In the genomic region with DNA sequence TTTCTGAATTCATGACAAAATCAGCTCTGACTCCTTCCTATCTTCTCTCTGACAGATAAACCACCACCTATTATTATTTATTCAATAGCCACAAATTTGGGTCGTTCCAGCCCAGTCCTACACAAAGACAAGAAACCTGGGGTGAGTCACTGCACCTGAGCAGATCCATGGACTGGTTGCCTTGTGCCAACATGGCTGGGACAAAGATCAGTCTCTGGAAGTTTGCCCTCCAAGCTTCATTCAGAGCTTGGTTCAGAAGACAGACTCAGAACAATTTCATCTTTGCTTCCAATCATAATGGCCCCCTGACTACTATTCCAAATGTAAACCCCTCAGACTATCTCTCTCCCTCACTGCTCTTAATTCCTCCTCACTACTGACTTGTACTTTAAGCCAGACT, we compare ENCODE assay signal across 31 cellular contexts.
"Had no signal": no experiment of that assay in that cellular context is flagged by ENCODE, and none has a peak within 500 bp of the region (broad histone marks: within the 10 kb centered on the region; RNA-seq: fewer than 3 reads in every experiment).

No MANE protein-coding gene starts in this region.

- H3K4me1 Mint-ChIP-seq: nephron progenitor cell, neural crest cell had no signal

- FAIRE-seq: pancreas, urothelium cell line had no signal

- H3K27me3 ChIP-seq: pancreas, right atrium auricular region, right lobe of liver, sigmoid colon, suprapubic skin, testis, tibial artery, upper lobe of left lung, vagina had no signal

- H3K27me3 Mint-ChIP-seq: stimulated activated naive CD8-positive, alpha-beta T cell treated with anti-CD3 and anti-CD28 coated beads, Interleukin-15, amount 100 ng/mL, for 72 hours had no signal

- H3K27ac Mint-ChIP-seq: natural killer cell treated with Interleukin-12 subunit alpha and Interleukin-12 subunit beta and Interleukin-15 and Interleukin-18, amount 100 ng/mL, for 72 hours; nephron progenitor cell; stimulated activated memory B cell treated with anti-CD40 and anti-IgM and Interleukin-4, amounts not matched to agents 10 μg/mL and 1 μg/mL and 100 μg/mL, for 72 hours had no signal

- H3K36me3 Mint-ChIP-seq: naive thymus-derived CD8-positive, alpha-beta T cell; natural killer cell treated with Interleukin-12 subunit alpha and Interleukin-12 subunit beta and Interleukin-15 and Interleukin-18, amount 100 ng/mL, for 72 hours; stimulated activated memory B cell treated with anti-CD40 and anti-IgM and Interleukin-4, amounts not matched to agents 10 μg/mL and 1 μg/mL and 100 μg/mL, for 72 hours had no signal

- H3K4me3 Mint-ChIP-seq: naive thymus-derived CD8-positive, alpha-beta T cell; natural killer cell treated with Interleukin-12 subunit alpha and Interleukin-12 subunit beta and Interleukin-15 and Interleukin-18, amount 100 ng/mL, for 72 hours; nephron progenitor cell; neural crest cell; stimulated activated memory B cell treated with anti-CD40 and anti-IgM and Interleukin-4, amounts not matched to agents 10 μg/mL and 1 μg/mL and 100 μg/mL, for 72 hours; stimulated activated naive CD8-positive, alpha-beta T cell treated with anti-CD3 and anti-CD28 coated beads, Interleukin-15, amount 100 ng/mL, for 72 hours had no signal

- ATAC-seq: naive thymus-derived CD8-positive, alpha-beta T cell; natural killer cell treated with Interleukin-12 subunit alpha and Interleukin-12 subunit beta and Interleukin-15 and Interleukin-18, amount 100 ng/mL, for 72 hours; pancreas; stimulated activated memory B cell treated with anti-CD40 and anti-IgM and Interleukin-4, amounts not matched to agents 10 μg/mL and 1 μg/mL and 100 μg/mL, for 72 hours; stimulated activated naive CD8-positive, alpha-beta T cell treated with anti-CD3 and anti-CD28 coated beads, Interleukin-15, amount 100 ng/mL, for 72 hours; stimulated activated naive CD8-positive, alpha-beta T cell treated with anti-CD3 and anti-CD28 coated beads, Interleukin-15, Interleukin-2, amounts not matched to agents 100 U/mL and 50 U/mL, for 24 hours had no signal

- H3K9me3 ChIP-seq: neutrophil, pancreas, prostate gland, right atrium auricular region, right lobe of liver, sigmoid colon, spleen, suprapubic skin, testis, tibial artery, transverse colon, upper lobe of left lung, vagina had no signal

- DNase-seq: naive thymus-derived CD8-positive, alpha-beta T cell; nephron progenitor cell; nucleus accumbens; pancreas; retina; right lobe of liver; sigmoid colon; spleen; stimulated activated CD4-positive, alpha-beta T cell treated with anti-CD3 and anti-CD28 coated beads, Interleukin-12 subunit alpha, Interleukin-12 subunit beta, amount 100 ng/mL, for 4 hours; stimulated activated CD4-positive, alpha-beta T cell treated with anti-CD3 and anti-CD28 coated beads, Interleukin-1b, Interleukin-23, amount 100 ng/mL, for 48 hours; stimulated activated CD4-positive, alpha-beta T cell treated with anti-CD3 and anti-CD28 coated beads, Interleukin-4, amount 100 ng/mL, for 1 hour; stimulated activated CD4-positive, alpha-beta T cell treated with anti-CD3 and anti-CD28 coated beads, Interleukin-4, amount 100 ng/mL, for 4 hours; stimulated activated CD8-positive, alpha-beta memory T cell treated with anti-CD3 and anti-CD28 coated beads, Interleukin-4, amount 100 ng/mL, for 48 hours; stimulated activated naive CD4-positive, alpha-beta T cell; stimulated activated naive CD8-positive, alpha-beta T cell treated with anti-CD3 and anti-CD28 coated beads, Interleukin-15, amount 100 ng/mL, for 72 hours; stimulated activated naive CD8-positive, alpha-beta T cell treated with anti-CD3 and anti-CD28 coated beads, Interleukin-15, Interleukin-2, amounts not matched to agents 100 U/mL and 50 U/mL, for 24 hours; substantia nigra; testis; tibial artery; transverse colon; upper lobe of left lung had no signal

- H3K9me3 Mint-ChIP-seq: naive thymus-derived CD8-positive, alpha-beta T cell; natural killer cell treated with Interleukin-12 subunit alpha and Interleukin-12 subunit beta and Interleukin-15 and Interleukin-18, amount 100 ng/mL, for 72 hours; nephron progenitor cell; stimulated activated memory B cell treated with anti-CD40 and anti-IgM and Interleukin-4, amounts not matched to agents 10 μg/mL and 1 μg/mL and 100 μg/mL, for 72 hours; stimulated activated naive CD8-positive, alpha-beta T cell treated with anti-CD3 and anti-CD28 coated beads, Interleukin-15, amount 100 ng/mL, for 72 hours had no signal

- H3K36me3 ChIP-seq: neutrophil, pancreas, prostate gland, right atrium auricular region, right lobe of liver, sigmoid colon, spleen, suprapubic skin, tibial artery, transverse colon, upper lobe of left lung, vagina had no signal

- H3K4me3 ChIP-seq: pancreas, prostate gland, right atrium auricular region, right lobe of liver, sigmoid colon, smooth muscle cell, spleen, suprapubic skin, testis, tibial artery, transverse colon, upper lobe of left lung, vagina had no signal

- H3K27ac ChIP-seq: neutrophil, pancreas, prostate gland, right atrium auricular region, right lobe of liver, sigmoid colon, spleen, suprapubic skin, testis, tibial artery, transverse colon, upper lobe of left lung, vagina had no signal

- H3K4me1 ChIP-seq: pancreas, prostate gland, right atrium auricular region, right lobe of liver, sigmoid colon, spleen, suprapubic skin, testis, tibial artery, transverse colon, upper lobe of left lung, vagina had no signal
